24 cellular contexts compared by ENCODE assay signal in the genomic region with DNA sequence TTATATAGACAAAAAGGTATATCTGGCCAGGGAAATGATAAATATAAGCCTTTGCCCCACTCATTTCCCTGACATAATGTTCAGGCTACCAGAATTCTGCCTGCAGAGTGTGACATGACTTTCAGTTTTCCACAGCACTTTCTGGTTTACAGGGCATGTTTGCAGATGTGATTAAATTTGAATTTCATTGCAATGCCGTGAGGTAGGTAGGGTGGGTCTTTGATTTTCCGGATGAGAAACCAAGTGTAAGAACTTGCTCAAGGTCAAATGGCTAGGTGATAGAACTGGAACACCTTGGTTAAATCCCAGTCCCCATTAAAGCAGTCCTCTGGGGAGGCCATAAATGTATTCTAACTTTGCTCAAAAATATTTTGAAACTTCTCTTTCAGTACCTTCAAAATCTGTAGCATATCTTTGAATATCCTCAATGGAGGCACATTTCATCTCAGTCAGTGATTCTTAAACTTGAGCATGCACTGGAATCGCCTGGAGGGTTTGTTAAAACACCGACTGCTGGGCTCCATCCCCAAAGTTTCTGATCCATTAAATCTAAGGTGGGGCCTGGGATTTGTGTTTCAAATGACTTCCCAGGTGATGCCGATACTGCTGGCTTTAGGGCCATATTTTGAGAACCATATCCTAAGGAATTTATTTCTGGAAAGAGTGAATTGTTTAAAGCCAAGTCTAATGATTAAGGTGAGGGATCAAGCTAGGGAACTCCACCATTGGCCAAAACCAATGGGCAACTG.
"Had no signal": no experiment of that assay in that cellular context is flagged by ENCODE, and none has a peak within 500 bp of the region (broad histone marks: within the 10 kb centered on the region; RNA-seq: fewer than 3 reads in every experiment).

No MANE protein-coding gene starts in this region.

- H3K9me3 ChIP-seq: esophagus muscularis mucosa, gastroesophageal sphincter, heart left ventricle, left lung, prostate gland, spleen, thoracic aorta, tibial nerve, upper lobe of left lung had no signal

- H3K4me3 ChIP-seq: coronary artery, esophagus muscularis mucosa, gastroesophageal sphincter, heart left ventricle, left lung, prostate gland, skin epidermis, spleen, thoracic aorta, tibial nerve, upper lobe of left lung had no signal

- H3K36me3 ChIP-seq: esophagus muscularis mucosa, gastroesophageal sphincter, heart left ventricle, left lung, prostate gland, spleen, thoracic aorta, tibial nerve, upper lobe of left lung had no signal

- ATAC-seq: foreskin keratinocyte; gastroesophageal sphincter; naive thymus-derived CD4-positive, alpha-beta T cell; stimulated activated memory B cell treated with anti-CD40 and anti-IgM and Interleukin-4, amounts not matched to agents 10 μg/mL and 1 μg/mL and 100 μg/mL, for 72 hours; stimulated activated naive CD8-positive, alpha-beta T cell treated with anti-CD3 and anti-CD28 coated beads, Interleukin-15, Interleukin-2, amounts not matched to agents 100 U/mL and 50 U/mL, for 24 hours had no signal

- H3K4me1 ChIP-seq: prostate gland had no signal

- H3K27ac ChIP-seq: coronary artery, esophagus muscularis mucosa, foreskin keratinocyte, gastroesophageal sphincter, heart left ventricle, left lung, prostate gland, skin epidermis, spleen, thoracic aorta, upper lobe of left lung had no signal

- H3K27me3 ChIP-seq: esophagus muscularis mucosa, foreskin keratinocyte, gastroesophageal sphincter, heart left ventricle, left lung, spleen, tibial nerve, upper lobe of left lung had no signal

- DNase-seq: dermis blood vessel endothelial cell; effector memory CD4-positive, alpha-beta T cell; foreskin keratinocyte; heart left ventricle; hippocampal formation; left lung; mesendoderm; naive thymus-derived CD4-positive, alpha-beta T cell; nephron progenitor cell; nucleus accumbens; right cardiac atrium; spleen; stimulated activated CD4-positive, alpha-beta T cell treated with anti-CD3 and anti-CD28 coated beads, Interleukin-4, amount 100 ng/mL, for 4 hours; stimulated activated naive CD8-positive, alpha-beta T cell treated with anti-CD3 and anti-CD28 coated beads, Interleukin-15, Interleukin-2, amounts not matched to agents 100 U/mL and 50 U/mL, for 24 hours; substantia nigra; upper lobe of left lung had no signal
